11 cellular contexts compared by ENCODE assay signal in the genomic region with DNA sequence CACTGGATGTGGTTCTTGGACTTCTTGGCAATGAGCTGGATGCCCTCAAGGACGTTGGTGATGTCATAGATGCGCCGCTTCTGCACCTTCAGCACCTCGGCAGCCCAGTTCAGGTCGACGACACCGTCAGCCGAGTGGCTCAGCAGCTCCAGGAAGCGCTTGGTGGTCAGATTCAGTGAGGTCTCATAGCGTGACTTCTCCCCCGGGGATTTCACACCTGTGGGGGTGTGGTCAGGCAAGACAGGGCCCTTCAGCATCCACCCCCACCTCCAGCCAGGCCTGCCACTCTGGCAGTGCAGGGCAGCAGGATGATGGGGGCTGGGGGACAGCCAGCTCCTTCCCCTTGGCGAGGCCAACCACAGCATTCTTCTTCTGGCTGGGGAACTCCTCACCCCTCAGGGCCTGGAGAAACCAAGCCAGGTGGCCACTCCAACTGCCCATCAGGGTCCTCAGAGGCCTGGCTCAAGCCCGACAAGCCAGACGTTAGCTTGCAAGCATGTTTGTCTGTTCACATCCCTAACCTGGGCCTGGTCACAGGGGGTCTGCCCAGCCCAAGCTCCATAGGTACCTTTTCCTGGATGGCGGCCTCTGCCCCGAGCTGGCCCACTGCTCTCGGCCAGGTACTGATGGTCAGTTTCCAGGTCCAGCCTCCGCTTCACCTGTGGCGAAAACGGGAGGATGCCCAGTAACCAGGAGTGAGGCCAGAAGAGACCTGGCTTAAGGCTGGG. TPM values are rescaled to one million over a fixed set of nuclear protein-coding genes. Genes with fewer than 3 reads are reported as not detected.
DNase-seq lines count a peak whose midpoint lies in the region; ATAC-seq and TF ChIP-seq lines count a peak whose summit lies in the region.
"Had no signal": no experiment of that assay in that cellular context is flagged by ENCODE, and none has a peak within 500 bp of the region (broad histone marks: within the 10 kb centered on the region; RNA-seq: fewer than 3 reads in every experiment).

No MANE protein-coding gene starts in this region.

- H3K4me2 ChIP-seq in DOHH2 (ENCODE audit: low read length): peak overlapping the region; percentile 65

- H3K79me2 ChIP-seq in DOHH2 (ENCODE audit: control insufficient read depth, low read length): peaks cover 61% of the 10 kb centered on the region

- H3K27me3 ChIP-seq in DOHH2 (ENCODE audit: control insufficient read depth, low read length): no peaks in the 10 kb centered on the region

- POLR2A ChIA-PET in MCF 10A (lab: Yijun Ruan, JAX): interaction anchor here (0.7 to 1.2 kb wide), 4 partner anchors 12 to 40 kb away, joined by 3 to 6 read pairs (median 4); a partner anchor contains a TSS

- peaks cover 37% of the 10 kb centered on the region for H3F3A ChIP-seq in DOHH2 (ENCODE audit: control insufficient read depth, insufficient read depth)

- H3K9me3 Mint-ChIP-seq in IgD-negative memory B cell: no peaks in the 10 kb centered on the region
- no peaks in the 10 kb centered on the region for H3K9me3 Mint-ChIP-seq in central memory CD8-positive, alpha-beta T cell
- H3K9me3 Mint-ChIP-seq in MCF 10A (ENCODE audit: unreplicated experiment): no peaks in the 10 kb centered on the region

- peak overlapping the region; percentile 70 for H3K27ac ChIP-seq in DOHH2 (ENCODE audit: low read depth, low read length)

- peaks cover 94% of the 10 kb centered on the region for H3K36me3 ChIP-seq in DOHH2 (ENCODE audit: control insufficient read depth, low read length)

- H3K9me3 ChIP-seq in DOHH2 (ENCODE audit: control insufficient read depth, insufficient read depth, low read length): no peaks in the 10 kb centered on the region

- H3K9me2 ChIP-seq in DOHH2 (replicated peaks; ENCODE audit: control insufficient read depth, low read length): no peaks in the 10 kb centered on the region

- H3K4me1 Mint-ChIP-seq in IgD-negative memory B cell (peaks cover 26 to 29% (median 27%) of the 10 kb centered on the region in 3 donors), MCF 10A (ENCODE audit: insufficient read depth, unreplicated experiment) (peaks cover 7% of the 10 kb centered on the region)
- peaks cover 22% of the 10 kb centered on the region for H3K4me1 Mint-ChIP-seq in central memory CD8-positive, alpha-beta T cell

- TF ChIP-seq CTCF in DOHH2 (IDR thresholded peaks at IDR 0.05; ENCODE audit: low read depth, low read length, poor library complexity, severe bottlenecking) (no peak), MCF 10A (IDR thresholded peaks at IDR 0.05; ENCODE audit: unreplicated experiment) (no peak)

- peaks cover 31% of the 10 kb centered on the region for H4K20me1 ChIP-seq in DOHH2 (ENCODE audit: control insufficient read depth, insufficient read depth, low read depth, low read length)

- H3K36me3 Mint-ChIP-seq in IgD-negative memory B cell: peaks cover under 1% of the 10 kb centered on the region
- H3K36me3 Mint-ChIP-seq in central memory CD8-positive, alpha-beta T cell (ENCODE audit: insufficient read depth): peaks cover 1% of the 10 kb centered on the region
- H3K36me3 Mint-ChIP-seq in MCF 10A (ENCODE audit: insufficient read depth, unreplicated experiment): peaks cover 1% of the 10 kb centered on the region

- H3K4me1 ChIP-seq in DOHH2 (ENCODE audit: control insufficient read depth, low read length): peaks cover 76% of the 10 kb centered on the region

- H3K27me3 Mint-ChIP-seq in IgD-negative memory B cell: no peaks in the 10 kb centered on the region
- no peaks in the 10 kb centered on the region for H3K27me3 Mint-ChIP-seq in central memory CD8-positive, alpha-beta T cell
- H3K27me3 Mint-ChIP-seq in MCF 10A (ENCODE audit: insufficient read depth, unreplicated experiment): no peaks in the 10 kb centered on the region

- CTCF ChIA-PET in MCF 10A (lab: Yijun Ruan, JAX): interaction anchor here (0.5 to 7.2 kb wide), 5 partner anchors 12 to 450 kb away, joined by 3 to 53 read pairs (median 4); a partner anchor contains a TSS

- H3K4me3 Mint-ChIP-seq in IgD-negative memory B cell (peak overlapping the region in 3 of 4 donors; percentile 36 to 72 (median 71)), MCF 10A (ENCODE audit: unreplicated experiment) (no peak overlapping the region)
- H3K4me3 Mint-ChIP-seq in central memory CD8-positive, alpha-beta T cell: peak overlapping the region; percentile 16

- H3K4me3 ChIP-seq in DOHH2 (ENCODE audit: low read length): peak overlapping the region; percentile 21

- BruUV-seq in MCF 10A (replicated peaks; lab: Mats Ljungman, UMichigan): no TSS peak

- H3K27ac Mint-ChIP-seq in IgD-negative memory B cell (peak overlapping the region; percentile 52 to 92 (median 88)), MCF 10A (ENCODE audit: low read depth, unreplicated experiment) (no peak overlapping the region)
- peak overlapping the region; percentile 84 for H3K27ac Mint-ChIP-seq in central memory CD8-positive, alpha-beta T cell (ENCODE audit: low read depth)

- intact Hi-C loops in MCF 10A (cut with micrococcal nuclease): loop anchor here (10.0 kb wide), 1 partner anchor 135 kb away; a partner anchor contains a TSS

- ATAC-seq in GM19397 (IDR thresholded peaks at IDR 0.05; ENCODE audit: unreplicated experiment): peak; percentile 48
- peak; percentile 61 for ATAC-seq in central memory CD8-positive, alpha-beta T cell (replicated peaks; ENCODE audit: extremely low read depth, poor library complexity, severe bottlenecking)
- no peak for ATAC-seq in esophagus mucosa

- peak in 1 of 2 donors; percentile 30 for DNase-seq in central memory CD8-positive, alpha-beta T cell (ENCODE audit: low spot score in 2 of 2)
- DNase-seq in MCF 10A (ENCODE audit: unreplicated experiment): no peak
- DNase-seq in NCI-H1436 (lab: John Stamatoyannopoulos, UW): no peak
- DNase-seq in NCI-H1092 treated with DMSO at 0.1 percent for 48 hours (lab: John Stamatoyannopoulos, UW): no peak
- DNase-seq: DMS 273 treated with DMSO at 0.1 percent for 48 hours, NCI-H345 had no signal

RNA-seq across cellular contexts. Expression of a gene that starts 5.7 kb away (rescaled TPM):
- 4.1 TPM for polyA plus RNA-seq in IgD-negative memory B cell
- total RNA-seq in MCF 10A (2022): 13.0 and 15.1 TPM in 2 replicates
- total RNA-seq in esophagus mucosa: 8.0 TPM

RNA-seq across cellular contexts. Expression of a gene that starts 6.3 kb away (rescaled TPM):
- 0.43 TPM for polyA plus RNA-seq in IgD-negative memory B cell
- total RNA-seq in MCF 10A (2022) (1.4 and 3.7 TPM in 2 replicates), esophagus mucosa (3.7 TPM)

RNA-seq across cellular contexts. Expression of a gene that starts 13.2 kb away (rescaled TPM):
- 12.0 TPM for polyA plus RNA-seq in IgD-negative memory B cell
- 1.7 and 3.2 TPM in 2 replicates for total RNA-seq in MCF 10A (2022)
- 2.0 TPM for total RNA-seq in esophagus mucosa

RNA-seq across cellular contexts. Expression of a gene that starts 17.8 kb away (rescaled TPM):
- polyA plus RNA-seq in IgD-negative memory B cell: not detected
- total RNA-seq in MCF 10A (2022): 0.12 and 0.21 TPM in 2 replicates
- not detected for total RNA-seq in esophagus mucosa
- total RNA-seq: endothelial cell of umbilical vein had no signal
- polyA plus RNA-seq: endothelial cell of umbilical vein had no signal

RNA-seq across cellular contexts. Expression of a gene that starts 40.2 kb away (rescaled TPM):
- polyA plus RNA-seq in IgD-negative memory B cell: 16.2 TPM
- total RNA-seq in MCF 10A (2022) (3.9 and 5.2 TPM in 2 replicates), esophagus mucosa (9.6 TPM)
